ENCODE assay signal across 1 cellular context in the genomic region with DNA sequence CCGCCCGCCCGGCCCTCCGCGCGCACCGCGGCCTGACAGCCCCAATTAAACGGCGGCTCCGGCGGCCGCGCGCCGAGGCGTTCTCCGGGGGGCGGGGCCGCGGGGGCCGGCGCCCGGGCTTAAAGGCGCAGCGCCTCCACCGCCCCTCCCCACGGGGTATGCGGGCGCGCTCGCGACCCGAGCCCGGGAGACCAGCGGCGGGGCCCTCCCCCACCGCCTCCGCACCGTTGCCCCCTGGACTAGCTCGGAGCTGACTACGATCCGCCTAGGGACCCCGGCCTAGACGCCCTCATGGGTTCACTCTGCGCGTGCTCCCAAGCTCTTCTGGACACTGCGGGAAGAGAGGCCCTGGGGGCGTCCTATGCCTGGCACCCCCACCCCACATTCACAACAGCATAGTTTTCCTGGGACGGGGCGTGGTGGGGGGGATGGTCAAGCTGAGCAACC.
A peak's percentile ranks its signal among the peaks of the same experiment; 100 is the strongest.
TF ChIP-seq lines count a peak whose summit lies in the region.

A gene with protein sequence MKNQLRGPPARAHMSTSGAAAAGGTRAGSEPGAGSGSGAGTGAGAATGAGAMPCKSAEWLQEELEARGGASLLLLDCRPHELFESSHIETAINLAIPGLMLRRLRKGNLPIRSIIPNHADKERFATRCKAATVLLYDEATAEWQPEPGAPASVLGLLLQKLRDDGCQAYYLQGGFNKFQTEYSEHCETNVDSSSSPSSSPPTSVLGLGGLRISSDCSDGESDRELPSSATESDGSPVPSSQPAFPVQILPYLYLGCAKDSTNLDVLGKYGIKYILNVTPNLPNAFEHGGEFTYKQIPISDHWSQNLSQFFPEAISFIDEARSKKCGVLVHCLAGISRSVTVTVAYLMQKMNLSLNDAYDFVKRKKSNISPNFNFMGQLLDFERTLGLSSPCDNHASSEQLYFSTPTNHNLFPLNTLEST (minus strand): TSS at position 51 of the 447 bp plus-strand sequence. CDS start 205 bp downstream, outside the sequence.

TF ChIP-seq in GM12878, 131 proteins besides CTCF, POLR2A, EP300 and RAD21:
- TF ChIP-seq IKZF2 (IDR thresholded peaks at IDR 0.05) (peak in 1 of 2 experiments; percentile 45; a peak in 2 of 4 replicates), STAT3 (IDR thresholded peaks at IDR 0.05; ENCODE audit: low read depth, low read length) (no peak), EGR1 (IDR thresholded peaks at IDR 0.05; ENCODE audit: borderline replicate concordance in 1 of 2, low read depth in 2 of 2, low read length in 2 of 2) (peak in 1 of 2 experiments; percentile 58; a peak in 1 of 3 replicates), ZNF217 (IDR thresholded peaks at IDR 0.05) (no peak), GABPA (IDR thresholded peaks at IDR 0.05; ENCODE audit: low read depth) (no peak), PML (IDR thresholded peaks at IDR 0.05; ENCODE audit: low read length) (no peak), ZNF207 (IDR thresholded peaks at IDR 0.05; ENCODE audit: borderline replicate concordance) (0 out of 2 replicates have a peak, but pooled peaks have one; percentile 51), SIN3A (IDR thresholded peaks at IDR 0.05; ENCODE audit: low read depth, low read length) (peak; percentile 67), CREB1 (IDR thresholded peaks at IDR 0.05; ENCODE audit: low read depth) (no peak), SP1 (IDR thresholded peaks at IDR 0.05; ENCODE audit: low read depth, low read length) (peak; percentile 40), SMARCA5 (IDR thresholded peaks at IDR 0.05) (0 out of 2 replicates have a peak, but pooled peaks have one; percentile 29), GATAD2B (conservative IDR thresholded peaks at IDR 0.05; ENCODE audit: low read depth) (peak; percentile 70), BACH1 (IDR thresholded peaks at IDR 0.05; ENCODE audit: borderline replicate concordance) (peak; percentile 47; the same call in 1 of the 2 replicates), LARP7 (IDR thresholded peaks at IDR 0.05) (peak; percentile 78; the same call in 1 of the 2 replicates), EZH2 (IDR thresholded peaks at IDR 0.05; ENCODE audit: borderline replicate concordance, control insufficient read depth, low read depth, low read length) (no peak), NR2F1 (conservative IDR thresholded peaks at IDR 0.05) (peak; percentile 31; the same call in 1 of the 2 replicates), RB1 (IDR thresholded peaks at IDR 0.05; ENCODE audit: borderline replicate concordance) (peak; percentile 17; the same call in 1 of the 2 replicates), RFX5 (IDR thresholded peaks at IDR 0.05; ENCODE audit: low read depth, low read length) (no peak), BHLHE40 (IDR thresholded peaks at IDR 0.05; ENCODE audit: borderline replicate concordance in 1 of 2, low read depth in 2 of 2, low read length in 1 of 2) (peak; percentile 31 to 47; a peak in 3 of 4 replicates), ASH2L (IDR thresholded peaks at IDR 0.05; ENCODE audit: borderline replicate concordance, low read depth) (no peak), KDM1A (IDR thresholded peaks at IDR 0.05; ENCODE audit: borderline replicate concordance) (no peak)
- TF ChIP-seq, protein P1, sequence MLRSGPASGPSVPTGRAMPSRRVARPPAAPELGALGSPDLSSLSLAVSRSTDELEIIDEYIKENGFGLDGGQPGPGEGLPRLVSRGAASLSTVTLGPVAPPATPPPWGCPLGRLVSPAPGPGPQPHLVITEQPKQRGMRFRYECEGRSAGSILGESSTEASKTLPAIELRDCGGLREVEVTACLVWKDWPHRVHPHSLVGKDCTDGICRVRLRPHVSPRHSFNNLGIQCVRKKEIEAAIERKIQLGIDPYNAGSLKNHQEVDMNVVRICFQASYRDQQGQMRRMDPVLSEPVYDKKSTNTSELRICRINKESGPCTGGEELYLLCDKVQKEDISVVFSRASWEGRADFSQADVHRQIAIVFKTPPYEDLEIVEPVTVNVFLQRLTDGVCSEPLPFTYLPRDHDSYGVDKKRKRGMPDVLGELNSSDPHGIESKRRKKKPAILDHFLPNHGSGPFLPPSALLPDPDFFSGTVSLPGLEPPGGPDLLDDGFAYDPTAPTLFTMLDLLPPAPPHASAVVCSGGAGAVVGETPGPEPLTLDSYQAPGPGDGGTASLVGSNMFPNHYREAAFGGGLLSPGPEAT (IDR thresholded peaks at IDR 0.05; ENCODE audit: low read depth) = no peak
- TF ChIP-seq, protein P2, sequence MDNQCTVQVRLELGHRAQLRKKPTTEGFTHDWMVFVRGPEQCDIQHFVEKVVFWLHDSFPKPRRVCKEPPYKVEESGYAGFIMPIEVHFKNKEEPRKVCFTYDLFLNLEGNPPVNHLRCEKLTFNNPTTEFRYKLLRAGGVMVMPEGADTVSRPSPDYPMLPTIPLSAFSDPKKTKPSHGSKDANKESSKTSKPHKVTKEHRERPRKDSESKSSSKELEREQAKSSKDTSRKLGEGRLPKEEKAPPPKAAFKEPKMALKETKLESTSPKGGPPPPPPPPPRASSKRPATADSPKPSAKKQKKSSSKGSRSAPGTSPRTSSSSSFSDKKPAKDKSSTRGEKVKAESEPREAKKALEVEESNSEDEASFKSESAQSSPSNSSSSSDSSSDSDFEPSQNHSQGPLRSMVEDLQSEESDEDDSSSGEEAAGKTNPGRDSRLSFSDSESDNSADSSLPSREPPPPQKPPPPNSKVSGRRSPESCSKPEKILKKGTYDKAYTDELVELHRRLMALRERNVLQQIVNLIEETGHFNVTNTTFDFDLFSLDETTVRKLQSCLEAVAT (IDR thresholded peaks at IDR 0.05) = no peak
- TF ChIP-seq, protein P3, sequence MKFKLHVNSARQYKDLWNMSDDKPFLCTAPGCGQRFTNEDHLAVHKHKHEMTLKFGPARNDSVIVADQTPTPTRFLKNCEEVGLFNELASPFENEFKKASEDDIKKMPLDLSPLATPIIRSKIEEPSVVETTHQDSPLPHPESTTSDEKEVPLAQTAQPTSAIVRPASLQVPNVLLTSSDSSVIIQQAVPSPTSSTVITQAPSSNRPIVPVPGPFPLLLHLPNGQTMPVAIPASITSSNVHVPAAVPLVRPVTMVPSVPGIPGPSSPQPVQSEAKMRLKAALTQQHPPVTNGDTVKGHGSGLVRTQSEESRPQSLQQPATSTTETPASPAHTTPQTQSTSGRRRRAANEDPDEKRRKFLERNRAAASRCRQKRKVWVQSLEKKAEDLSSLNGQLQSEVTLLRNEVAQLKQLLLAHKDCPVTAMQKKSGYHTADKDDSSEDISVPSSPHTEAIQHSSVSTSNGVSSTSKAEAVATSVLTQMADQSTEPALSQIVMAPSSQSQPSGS (IDR thresholded peaks at IDR 0.05; ENCODE audit: low read length) = no peak
- TF ChIP-seq, protein P4, sequence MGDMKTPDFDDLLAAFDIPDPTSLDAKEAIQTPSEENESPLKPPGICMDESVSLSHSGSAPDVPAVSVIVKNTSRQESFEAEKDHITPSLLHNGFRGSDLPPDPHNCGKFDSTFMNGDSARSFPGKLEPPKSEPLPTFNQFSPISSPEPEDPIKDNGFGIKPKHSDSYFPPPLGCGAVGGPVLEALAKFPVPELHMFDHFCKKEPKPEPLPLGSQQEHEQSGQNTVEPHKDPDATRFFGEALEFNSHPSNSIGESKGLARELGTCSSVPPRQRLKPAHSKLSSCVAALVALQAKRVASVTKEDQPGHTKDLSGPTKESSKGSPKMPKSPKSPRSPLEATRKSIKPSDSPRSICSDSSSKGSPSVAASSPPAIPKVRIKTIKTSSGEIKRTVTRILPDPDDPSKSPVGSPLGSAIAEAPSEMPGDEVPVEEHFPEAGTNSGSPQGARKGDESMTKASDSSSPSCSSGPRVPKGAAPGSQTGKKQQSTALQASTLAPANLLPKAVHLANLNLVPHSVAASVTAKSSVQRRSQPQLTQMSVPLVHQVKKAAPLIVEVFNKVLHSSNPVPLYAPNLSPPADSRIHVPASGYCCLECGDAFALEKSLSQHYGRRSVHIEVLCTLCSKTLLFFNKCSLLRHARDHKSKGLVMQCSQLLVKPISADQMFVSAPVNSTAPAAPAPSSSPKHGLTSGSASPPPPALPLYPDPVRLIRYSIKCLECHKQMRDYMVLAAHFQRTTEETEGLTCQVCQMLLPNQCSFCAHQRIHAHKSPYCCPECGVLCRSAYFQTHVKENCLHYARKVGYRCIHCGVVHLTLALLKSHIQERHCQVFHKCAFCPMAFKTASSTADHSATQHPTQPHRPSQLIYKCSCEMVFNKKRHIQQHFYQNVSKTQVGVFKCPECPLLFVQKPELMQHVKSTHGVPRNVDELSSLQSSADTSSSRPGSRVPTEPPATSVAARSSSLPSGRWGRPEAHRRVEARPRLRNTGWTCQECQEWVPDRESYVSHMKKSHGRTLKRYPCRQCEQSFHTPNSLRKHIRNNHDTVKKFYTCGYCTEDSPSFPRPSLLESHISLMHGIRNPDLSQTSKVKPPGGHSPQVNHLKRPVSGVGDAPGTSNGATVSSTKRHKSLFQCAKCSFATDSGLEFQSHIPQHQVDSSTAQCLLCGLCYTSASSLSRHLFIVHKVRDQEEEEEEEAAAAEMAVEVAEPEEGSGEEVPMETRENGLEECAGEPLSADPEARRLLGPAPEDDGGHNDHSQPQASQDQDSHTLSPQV (IDR thresholded peaks at IDR 0.05) = no peak
- TF ChIP-seq, protein P5, sequence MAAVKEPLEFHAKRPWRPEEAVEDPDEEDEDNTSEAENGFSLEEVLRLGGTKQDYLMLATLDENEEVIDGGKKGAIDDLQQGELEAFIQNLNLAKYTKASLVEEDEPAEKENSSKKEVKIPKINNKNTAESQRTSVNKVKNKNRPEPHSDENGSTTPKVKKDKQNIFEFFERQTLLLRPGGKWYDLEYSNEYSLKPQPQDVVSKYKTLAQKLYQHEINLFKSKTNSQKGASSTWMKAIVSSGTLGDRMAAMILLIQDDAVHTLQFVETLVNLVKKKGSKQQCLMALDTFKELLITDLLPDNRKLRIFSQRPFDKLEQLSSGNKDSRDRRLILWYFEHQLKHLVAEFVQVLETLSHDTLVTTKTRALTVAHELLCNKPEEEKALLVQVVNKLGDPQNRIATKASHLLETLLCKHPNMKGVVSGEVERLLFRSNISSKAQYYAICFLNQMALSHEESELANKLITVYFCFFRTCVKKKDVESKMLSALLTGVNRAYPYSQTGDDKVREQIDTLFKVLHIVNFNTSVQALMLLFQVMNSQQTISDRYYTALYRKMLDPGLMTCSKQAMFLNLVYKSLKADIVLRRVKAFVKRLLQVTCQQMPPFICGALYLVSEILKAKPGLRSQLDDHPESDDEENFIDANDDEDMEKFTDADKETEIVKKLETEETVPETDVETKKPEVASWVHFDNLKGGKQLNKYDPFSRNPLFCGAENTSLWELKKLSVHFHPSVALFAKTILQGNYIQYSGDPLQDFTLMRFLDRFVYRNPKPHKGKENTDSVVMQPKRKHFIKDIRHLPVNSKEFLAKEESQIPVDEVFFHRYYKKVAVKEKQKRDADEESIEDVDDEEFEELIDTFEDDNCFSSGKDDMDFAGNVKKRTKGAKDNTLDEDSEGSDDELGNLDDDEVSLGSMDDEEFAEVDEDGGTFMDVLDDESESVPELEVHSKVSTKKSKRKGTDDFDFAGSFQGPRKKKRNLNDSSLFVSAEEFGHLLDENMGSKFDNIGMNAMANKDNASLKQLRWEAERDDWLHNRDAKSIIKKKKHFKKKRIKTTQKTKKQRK (IDR thresholded peaks at IDR 0.05; ENCODE audit: low read depth, low read length) = no peak
- TF ChIP-seq, protein P6, sequence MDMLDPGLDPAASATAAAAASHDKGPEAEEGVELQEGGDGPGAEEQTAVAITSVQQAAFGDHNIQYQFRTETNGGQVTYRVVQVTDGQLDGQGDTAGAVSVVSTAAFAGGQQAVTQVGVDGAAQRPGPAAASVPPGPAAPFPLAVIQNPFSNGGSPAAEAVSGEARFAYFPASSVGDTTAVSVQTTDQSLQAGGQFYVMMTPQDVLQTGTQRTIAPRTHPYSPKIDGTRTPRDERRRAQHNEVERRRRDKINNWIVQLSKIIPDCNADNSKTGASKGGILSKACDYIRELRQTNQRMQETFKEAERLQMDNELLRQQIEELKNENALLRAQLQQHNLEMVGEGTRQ (IDR thresholded peaks at IDR 0.05; ENCODE audit: borderline replicate concordance, low read depth, low read length) = no peak
- TF ChIP-seq, protein P7, sequence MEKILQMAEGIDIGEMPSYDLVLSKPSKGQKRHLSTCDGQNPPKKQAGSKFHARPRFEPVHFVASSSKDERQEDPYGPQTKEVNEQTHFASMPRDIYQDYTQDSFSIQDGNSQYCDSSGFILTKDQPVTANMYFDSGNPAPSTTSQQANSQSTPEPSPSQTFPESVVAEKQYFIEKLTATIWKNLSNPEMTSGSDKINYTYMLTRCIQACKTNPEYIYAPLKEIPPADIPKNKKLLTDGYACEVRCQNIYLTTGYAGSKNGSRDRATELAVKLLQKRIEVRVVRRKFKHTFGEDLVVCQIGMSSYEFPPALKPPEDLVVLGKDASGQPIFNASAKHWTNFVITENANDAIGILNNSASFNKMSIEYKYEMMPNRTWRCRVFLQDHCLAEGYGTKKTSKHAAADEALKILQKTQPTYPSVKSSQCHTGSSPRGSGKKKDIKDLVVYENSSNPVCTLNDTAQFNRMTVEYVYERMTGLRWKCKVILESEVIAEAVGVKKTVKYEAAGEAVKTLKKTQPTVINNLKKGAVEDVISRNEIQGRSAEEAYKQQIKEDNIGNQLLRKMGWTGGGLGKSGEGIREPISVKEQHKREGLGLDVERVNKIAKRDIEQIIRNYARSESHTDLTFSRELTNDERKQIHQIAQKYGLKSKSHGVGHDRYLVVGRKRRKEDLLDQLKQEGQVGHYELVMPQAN (conservative IDR thresholded peaks at IDR 0.05) = 0 out of 2 replicates have a peak, but pooled peaks have one; percentile 45
